ENCODE assay signal across 10 cellular contexts in genomic region chr17:21001111-21001812, GRCh38. TPM values are rescaled to one million over a fixed set of nuclear protein-coding genes. Genes with fewer than 3 reads are reported as not detected.
A peak's percentile ranks its signal among the peaks of the same experiment; 100 is the strongest.
DNase-seq lines count a peak whose midpoint lies in the region; ATAC-seq, FAIRE-seq and TF ChIP-seq lines count a peak whose summit lies in the region.
"Had no signal": no experiment of that assay in that cellular context is flagged by ENCODE, and none has a peak within 500 bp of the region (broad histone marks: within the 10 kb centered on the region; RNA-seq: fewer than 3 reads in every experiment).

No MANE protein-coding gene starts in this region.

- 92% methylated on average over 7 of the region's 7 CpGs for WGBS in GM12878 (ENCODE audit: insufficient coverage, insufficient replicate concordance, low lambda C conversion rate, missing lambda C conversion rate)

- intact Hi-C loops in Right ventricle myocardium inferior (cut with DNase I) (no loop called here), GM12878 (cut with micrococcal nuclease; ENCODE audit: unreplicated experiment) (no loop called here), lower lobe of right lung (cut with DNase I) (no loop called here)

- peak; percentile 42; the same call in 1 of the 2 replicates for TF ChIP-seq POLR2A in GM12878 (IDR thresholded peaks at IDR 0.05; ENCODE audit: low read depth, low read length)

- in situ Hi-C loops in GM12878 (cut with MboI): loop anchor here (5.0 kb wide), 1 partner anchor 51 kb away; no protein-coding TSS in a partner anchor

- H3K4me1 ChIP-seq in right atrium auricular region (peaks cover 0 to 61% of the 10 kb centered on the region in 2 donors), GM12878 (ENCODE audit: control insufficient read depth, insufficient read depth, low read length) (no peaks in the 10 kb centered on the region), lower lobe of right lung (peaks cover 49% of the 10 kb centered on the region)

- H3K9ac ChIP-seq in GM12878 (ENCODE audit: control insufficient read depth, insufficient read depth, low read length): no peak overlapping the region

- H3K4me3 ChIP-seq in right atrium auricular region (no peak overlapping the region), GM12878 (no peak overlapping the region), lower lobe of right lung (no peak overlapping the region)

- peak overlapping the region; percentile 82 for H3K27ac Mint-ChIP-seq in type B pancreatic cell
- H3K27ac Mint-ChIP-seq: dendritic cell treated with granulocyte-macrophage colony-stimulating factor and Interleukin-4, amounts not matched to agents 40 ng/mL and 50 ng/mL, for 4 days had no signal

- no peak for DNase-seq in right atrium auricular region (ENCODE audit: low spot score)
- no peak for DNase-seq in Right ventricle myocardium inferior (ENCODE audit: missing footprints)
- DNase-seq in GM12878 (ENCODE audit: low read depth, low spot score): no peak
- DNase-seq in myocyte (ENCODE audit: low read depth): peak; percentile 77
- DNase-seq in type B pancreatic cell (ENCODE audit: extremely low spot score, unreplicated experiment): no peak
- no peak for DNase-seq in lower lobe of right lung
- DNase-seq: Karpas-422 had no signal

- H3K9me3 ChIP-seq in right atrium auricular region: no peaks in the 10 kb centered on the region
- H3K9me3 ChIP-seq in GM12878 (replicated peaks; ENCODE audit: control insufficient read depth, insufficient read depth, low read length): no peaks in the 10 kb centered on the region
- H3K9me3 ChIP-seq in lower lobe of right lung: no peaks in the 10 kb centered on the region

- H3K4me1 Mint-ChIP-seq in type B pancreatic cell (ENCODE audit: unreplicated experiment): peaks cover 16% of the 10 kb centered on the region

- H3K27me3 ChIP-seq in right atrium auricular region: no peaks in the 10 kb centered on the region
- H3K27me3 ChIP-seq in GM12878 (replicated peaks in 1 of 2; ENCODE audit: control insufficient read depth in 2 of 2, insufficient read depth in 2 of 2, low read length in 1 of 2): no peaks in the 10 kb centered on the region
- no peaks in the 10 kb centered on the region for H3K27me3 ChIP-seq in lower lobe of right lung (ENCODE audit: low read depth)

- no peaks in the 10 kb centered on the region for H3K79me2 ChIP-seq in GM12878 (ENCODE audit: control insufficient read depth, insufficient read depth, low read length)

- H3K36me3 ChIP-seq in right atrium auricular region: peaks cover 63% of the 10 kb centered on the region
- H3K36me3 ChIP-seq in GM12878 (ENCODE audit: control insufficient read depth in 2 of 2, insufficient read depth in 2 of 2, low read length in 1 of 2): peaks cover 42 to 45% of the 10 kb centered on the region in 2 experiments
- peaks cover 77% of the 10 kb centered on the region for H3K36me3 ChIP-seq in lower lobe of right lung

- CTCF ChIA-PET in GM12878 (lab: Yijun Ruan, JAX): interaction anchor here (1.9 kb wide), 1 partner anchor 8 kb away, joined by 9 read pairs; no protein-coding TSS in a partner anchor

- no peak for ATAC-seq in Right ventricle myocardium inferior
- ATAC-seq in GM12878: no peak
- no peak for ATAC-seq in lower lobe of right lung
- no peak for ATAC-seq in GM18519 (IDR thresholded peaks at IDR 0.05; ENCODE audit: low FRiP score, unreplicated experiment)
- no peak for ATAC-seq in HG03342 (IDR thresholded peaks at IDR 0.05; ENCODE audit: unreplicated experiment)

- H3K4me3 Mint-ChIP-seq in type B pancreatic cell: no peak overlapping the region
- H3K4me3 Mint-ChIP-seq: dendritic cell treated with granulocyte-macrophage colony-stimulating factor and Interleukin-4, amounts not matched to agents 40 ng/mL and 50 ng/mL, for 4 days had no signal

- BruUV-seq in GM12878 (replicated peaks; lab: Mats Ljungman, UMichigan): TSS peak; percentile 39

- TF ChIP-seq CTCF in right atrium auricular region (IDR thresholded peaks at IDR 0.05) (no peak), GM12878 (IDR thresholded peaks at IDR 0.05 in 2 of 3, conservative IDR thresholded peaks at IDR 0.05 in 1 of 3; ENCODE audit: control insufficient read depth in 2 of 3, extremely low read depth in 1 of 3, insufficient read depth in 1 of 3, low read depth in 3 of 3, low read length in 3 of 3) (no peak), type B pancreatic cell (conservative IDR thresholded peaks at IDR 0.05) (no peak), lower lobe of right lung (IDR thresholded peaks at IDR 0.05) (no peak)

- POLR2A ChIA-PET in GM12878 (lab: Charles Lee): no interaction called here

- no peaks in the 10 kb centered on the region for H3K9me3 Mint-ChIP-seq in type B pancreatic cell
- H3K9me3 Mint-ChIP-seq: dendritic cell treated with granulocyte-macrophage colony-stimulating factor and Interleukin-4, amounts not matched to agents 40 ng/mL and 50 ng/mL, for 4 days had no signal

- no peak for TF ChIP-seq EP300 in GM12878 (IDR thresholded peaks at IDR 0.05; ENCODE audit: borderline replicate concordance in 1 of 2, control insufficient read depth in 1 of 2, low read depth in 2 of 2, low read length in 2 of 2)

- H3K4me2 ChIP-seq in GM12878 (ENCODE audit: control insufficient read depth, insufficient read depth): no peak overlapping the region

- H4K20me1 ChIP-seq in GM12878 (ENCODE audit: control insufficient read depth, insufficient read depth): peaks cover 3% of the 10 kb centered on the region

- no peak overlapping the region for H2AFZ ChIP-seq in GM12878 (ENCODE audit: control insufficient read depth, low read depth, low read length)

- H3K27me3 Mint-ChIP-seq in type B pancreatic cell: no peaks in the 10 kb centered on the region
- H3K27me3 Mint-ChIP-seq: dendritic cell treated with granulocyte-macrophage colony-stimulating factor and Interleukin-4, amounts not matched to agents 40 ng/mL and 50 ng/mL, for 4 days had no signal

- H3K36me3 Mint-ChIP-seq in type B pancreatic cell: peaks cover 16% of the 10 kb centered on the region

- RAD21 ChIA-PET in GM12878 (lab: Charles Lee; ENCODE audit: unreplicated experiment): no interaction called here

- H3K27ac ChIP-seq in right atrium auricular region (peak overlapping the region; percentile 27 to 61), GM12878 (ENCODE audit: control insufficient read depth, insufficient read depth) (no peak overlapping the region), lower lobe of right lung (no peak overlapping the region)

- FAIRE-seq in GM12878 (lab: Jason Lieb, UNC): no peak

- no peak for TF ChIP-seq RAD21 in GM12878 (IDR thresholded peaks at IDR 0.05; ENCODE audit: insufficient read depth, low read depth, low read length)

- SMC1A ChIA-PET in GM12878 (lab: Charles Lee; ENCODE audit: uncharacterized antibody, unreplicated experiment): no interaction called here

TF ChIP-seq in GM12878, 131 proteins besides CTCF, POLR2A, EP300 and RAD21 (continues in another document):
- TF ChIP-seq KLF5 (IDR thresholded peaks at IDR 0.05; ENCODE audit: partially characterized antibody) (no peak), ZNF592 (IDR thresholded peaks at IDR 0.05) (no peak), ZNF274 (IDR thresholded peaks at IDR 0.05; ENCODE audit: insufficient read depth, insufficient read length) (no peak), PAX8 (IDR thresholded peaks at IDR 0.05) (no peak)

RNA-seq across cellular contexts. Expression of gene USP22, which starts 41.5 kb away (rescaled TPM):
- 100 to 1,000 TPM; 151 to 179 TPM for total RNA-seq in right atrium auricular region
- 146 TPM for total RNA-seq in Right ventricle myocardium inferior
- total RNA-seq in GM12878 (2013; cell fraction: nucleolus; rRNA removed): 204 and 220 TPM in 2 replicates
- total RNA-seq in GM12878 (2014; rRNA removed): 130 and 140 TPM in 2 replicates
- total RNA-seq in GM12878 (2014; rRNA removed; fragmentation: Illumina TruSeq; extraction: Trizol): 78.0 and 82.1 TPM in 2 replicates
- total RNA-seq in GM12878 (2021): 200 and 218 TPM in 2 replicates
- polyA plus RNA-seq in GM12878 (2011; ENCODE audit: low read depth): 71.5 TPM
- polyA plus RNA-seq in GM12878 (2011; rRNA removed): 62.7 and 113 TPM in 2 replicates
- 98.3 and 104 TPM in 2 replicates for polyA plus RNA-seq in GM12878 (2011; cell fraction: cytosol; rRNA removed)
- polyA plus RNA-seq in GM12878 (2011; cell fraction: nucleus; rRNA removed): 131 and 163 TPM in 2 replicates
- polyA plus RNA-seq in GM12878 (2012): 62.2 and 71.3 TPM in 2 replicates
- polyA plus RNA-seq in GM12878 (2014; fragmentation: Illumina TruSeq; extraction: Trizol): 101 and 114 TPM in 2 replicates
- 10 to 100 TPM; 10.8 to 11.6 TPM for polyA plus RNA-seq in GM12878 (2014; fragmentation: Nextera tagmentation; extraction: Ambion mirVana)
- 106 and 116 TPM in 2 replicates for polyA plus RNA-seq in GM12878 (2014; rRNA removed)
- polyA plus RNA-seq in GM12878 (2016; fragmentation: Nextera tagmentation; extraction: Ambion mirVana): 10 to 100 TPM; 85.6 to 91.9 TPM
- polyA minus RNA-seq in GM12878 (2011; rRNA and poly(A)+ RNA removed): 147 and 182 TPM in 2 replicates
- polyA minus RNA-seq in GM12878 (2011; cell fraction: cytosol; rRNA and poly(A)+ RNA removed): 69.5 and 91.4 TPM in 2 replicates
- polyA minus RNA-seq in GM12878 (2011; cell fraction: nucleus; rRNA and poly(A)+ RNA removed): 50.4 and 99.9 TPM in 2 replicates
- total RNA-seq in myocyte: 268 and 312 TPM in 2 replicates
- 169 TPM for polyA plus RNA-seq in myocyte (2012)
- total RNA-seq in type B pancreatic cell (ENCODE audit: low replicate concordance): 221 and 279 TPM in 2 replicates
- total RNA-seq in lower lobe of right lung: 154 TPM

Comparison
In these comparisons a context has a peak if more than half of its experiments do, and no peak if none do; other contexts are left out.
1. H3K27ac ChIP-seq: peak in right atrium auricular region (2 of 2); none in GM12878 (single experiment) and lower lobe of right lung (single experiment).